In genomic region chr7:68488366-68489060, GRCh38 we compare ENCODE assay signal across 14 cellular contexts.
DNase-seq lines count a peak whose midpoint lies in the region; ATAC-seq and TF ChIP-seq lines count a peak whose summit lies in the region.
"Had no signal": no experiment of that assay in that cellular context is flagged by ENCODE, and none has a peak within 500 bp of the region (broad histone marks: within the 10 kb centered on the region; RNA-seq: fewer than 3 reads in every experiment).

No MANE protein-coding gene starts in this region.

- DNase-seq in COLO668 (lab: John Stamatoyannopoulos, UW; ENCODE audit: unreplicated experiment) (peak; percentile 57), NCI-H1694 (lab: John Stamatoyannopoulos, UW) (peak; percentile 60), NCI-H82 treated with DMSO at 0.1 percent for 48 hours (lab: John Stamatoyannopoulos, UW; ENCODE audit: unreplicated experiment) (peak; percentile 77), glutamatergic neuron (peak; percentile 65), HCEC 1CT (no peak), COR-L47 (lab: John Stamatoyannopoulos, UW) (no peak)
- DNase-seq in activated effector memory CD4-positive, alpha-beta T cell treated with Interleukin-2 at 50 U/mL for 16 hours, result no peak
- DNase-seq: CD8-positive, alpha-beta memory T cell; EL; H7; NCI-H1092; NCI-H187; NCI-H510A had no signal

- peaks cover under 1% of the 10 kb centered on the region for H3K36me3 Mint-ChIP-seq in glutamatergic neuron (ENCODE audit: unreplicated experiment)
- H3K36me3 Mint-ChIP-seq: CD8-positive, alpha-beta memory T cell had no signal

- no peaks in the 10 kb centered on the region for H3K27me3 Mint-ChIP-seq in glutamatergic neuron (ENCODE audit: unreplicated experiment)
- H3K27me3 Mint-ChIP-seq: CD8-positive, alpha-beta memory T cell had no signal

- peaks cover 9% of the 10 kb centered on the region for H3K4me1 Mint-ChIP-seq in glutamatergic neuron (ENCODE audit: low read depth, unreplicated experiment)
- H3K4me1 Mint-ChIP-seq: CD8-positive, alpha-beta memory T cell had no signal

- H3K4me3 Mint-ChIP-seq in glutamatergic neuron (ENCODE audit: unreplicated experiment), result peak overlapping the region; percentile 22
- H3K4me3 Mint-ChIP-seq: CD8-positive, alpha-beta memory T cell had no signal

- H3K9me3 Mint-ChIP-seq in glutamatergic neuron (ENCODE audit: unreplicated experiment), result no peaks in the 10 kb centered on the region

- H3K27ac Mint-ChIP-seq in glutamatergic neuron (ENCODE audit: unreplicated experiment), result peak overlapping the region; percentile 83
- H3K27ac Mint-ChIP-seq: CD8-positive, alpha-beta memory T cell had no signal

- ATAC-seq in GM21717 (IDR thresholded peaks at IDR 0.05; ENCODE audit: unreplicated experiment), result no peak

- no peak for TF ChIP-seq CTCF in glutamatergic neuron (IDR thresholded peaks at IDR 0.05; ENCODE audit: partially characterized antibody, unreplicated experiment)

Comparison
In these comparisons a context has a peak if more than half of its experiments do, and no peak if none do; other contexts are left out.
1. DNase-seq: peak in COLO668 (single experiment), NCI-H1694 (single experiment), NCI-H82 treated with DMSO at 0.1 percent for 48 hours (single experiment) and glutamatergic neuron (single experiment); none in activated effector memory CD4-positive, alpha-beta T cell treated with Interleukin-2 at 50 U/mL for 16 hours (single experiment), HCEC 1CT (single experiment) and COR-L47 (single experiment).